In the genomic region with DNA sequence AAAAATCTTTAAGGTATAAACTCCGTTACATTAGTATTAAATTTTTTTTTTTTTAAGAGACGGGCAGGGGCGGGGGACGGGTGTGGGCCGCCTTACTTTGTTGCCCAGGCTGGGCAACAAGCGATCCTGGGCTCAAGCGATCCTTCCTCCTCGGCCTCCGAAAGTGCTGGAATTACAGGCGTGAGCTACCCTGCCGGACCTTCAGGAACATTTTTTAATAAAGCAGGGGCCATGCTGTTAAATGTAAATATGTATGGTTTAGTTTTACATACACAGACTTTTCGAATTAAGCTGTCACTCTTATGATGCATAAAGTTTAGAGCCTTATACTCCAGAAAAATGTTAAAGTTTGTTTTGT, we compare ENCODE assay signal across 8 cellular contexts. TPM values are rescaled to one million over a fixed set of nuclear protein-coding genes. Genes with fewer than 3 reads are reported as not detected.
DNase-seq lines count a peak whose midpoint lies in the region; ATAC-seq, FAIRE-seq and TF ChIP-seq lines count a peak whose summit lies in the region.

No MANE protein-coding gene starts in this region.

- no peak for ATAC-seq in naive thymus-derived CD8-positive, alpha-beta T cell
- ATAC-seq in GM21576 (IDR thresholded peaks at IDR 0.05; ENCODE audit: unreplicated experiment), result no peak

- H3K4me2 ChIP-seq in BLaER1, result peak overlapping the region; percentile 80

- no peak overlapping the region for H3K27ac ChIP-seq in BLaER1

- H3K9me3 Mint-ChIP-seq in naive thymus-derived CD8-positive, alpha-beta T cell, result no peaks in the 10 kb centered on the region

- no peak for FAIRE-seq in D721Med (lab: Jason Lieb, UNC)
- FAIRE-seq in urothelium cell line (lab: Jason Lieb, UNC), result no peak

- H3K27ac Mint-ChIP-seq in naive thymus-derived CD8-positive, alpha-beta T cell, result peak overlapping the region in 3 of 10 donors; percentile 77 to 91 (median 85)

- peak overlapping the region; percentile 96 for H3K9ac ChIP-seq in BLaER1

- no peaks in the 10 kb centered on the region for H3K27me3 ChIP-seq in BLaER1

- peaks cover 0 to 2% (median 0%) of the 10 kb centered on the region in 5 donors for H3K27me3 Mint-ChIP-seq in naive thymus-derived CD8-positive, alpha-beta T cell

- H4K20me1 ChIP-seq in BLaER1, result peaks cover 71% of the 10 kb centered on the region

- H3K4me1 ChIP-seq in BLaER1, result peaks cover 33% of the 10 kb centered on the region

- H3K4me3 ChIP-seq in BLaER1, result peak overlapping the region; percentile 98
- peak overlapping the region; percentile 73 for H3K4me3 ChIP-seq in LNCaP clone FGC (ENCODE audit: low read depth, low read length)

- H3K9me3 ChIP-seq in BLaER1, result peaks cover 5% of the 10 kb centered on the region; the same call in 1 of the 2 replicates

- H3K36me3 Mint-ChIP-seq in naive thymus-derived CD8-positive, alpha-beta T cell, result no peaks in the 10 kb centered on the region

- POLR2A ChIA-PET in naive thymus-derived CD8-positive, alpha-beta T cell (lab: Charles Lee), result interaction anchor here (3.8 kb wide), 1 partner anchor 75 kb away, joined by 20 read pairs; a partner anchor contains a TSS

- DNase-seq in LNCaP clone FGC (ENCODE audit: low read depth) (no peak), dermis blood vessel endothelial cell (peak; percentile 37), D721Med (ENCODE audit: insufficient read length, low spot score) (no peak), urothelium cell line (ENCODE audit: low spot score) (no peak)
- no peak for DNase-seq in naive thymus-derived CD8-positive, alpha-beta T cell
- no peak for DNase-seq in stimulated activated CD4-positive, alpha-beta T cell treated with anti-CD3 and anti-CD28 coated beads, Interleukin-4, amount 100 ng/mL, for 1 hour

- peak overlapping the region; percentile 52 to 99 (median 96) for H3K4me3 Mint-ChIP-seq in naive thymus-derived CD8-positive, alpha-beta T cell

- peaks cover 18 to 66% (median 53%) of the 10 kb centered on the region in 4 donors for H3K4me1 Mint-ChIP-seq in naive thymus-derived CD8-positive, alpha-beta T cell

- TF ChIP-seq CTCF in LNCaP clone FGC (IDR thresholded peaks at IDR 0.05; ENCODE audit: control insufficient read depth, extremely low read depth, insufficient read depth) (no peak), D721Med (IDR thresholded peaks at IDR 0.05; ENCODE audit: insufficient read depth, missing control alignments) (no peak)

- peaks cover 9% of the 10 kb centered on the region; the same call in 1 of the 2 replicates for H3K36me3 ChIP-seq in BLaER1

RNA-seq across cellular contexts. Expression of a gene that starts 2.4 kb away (rescaled TPM):
- total RNA-seq in dermis blood vessel endothelial cell, result 30.6 and 42.5 TPM in 2 replicates
- 10 to 100 TPM; 18.3 to 18.6 TPM for total RNA-seq in naive thymus-derived CD8-positive, alpha-beta T cell
- 10 to 100 TPM in 1 of 3 donors, 1 to 10 TPM in 2; 5.8 to 10.9 (median 6.0) TPM for polyA plus RNA-seq in naive thymus-derived CD8-positive, alpha-beta T cell
